9 cellular contexts compared by ENCODE assay signal in genomic region chr6:71107935-71108420, GRCh38.
DNase-seq lines count a peak whose midpoint lies in the region; ATAC-seq and TF ChIP-seq lines count a peak whose summit lies in the region.
"Had no signal": no experiment of that assay in that cellular context is flagged by ENCODE, and none has a peak within 500 bp of the region (broad histone marks: within the 10 kb centered on the region; RNA-seq: fewer than 3 reads in every experiment).

No MANE protein-coding gene starts in this region.

- TF ChIP-seq POLR2A in body of pancreas (IDR thresholded peaks at IDR 0.05) (no peak), uterus (IDR thresholded peaks at IDR 0.05) (no peak)

- H3K4me3 ChIP-seq in body of pancreas, result no peak overlapping the region
- peak overlapping the region in 1 of 2 donors; percentile 19 for H3K4me3 ChIP-seq in uterus

- peaks cover 9% of the 10 kb centered on the region for H3K4me1 ChIP-seq in body of pancreas
- H3K4me1 ChIP-seq in uterus, result no peaks in the 10 kb centered on the region

- H3K27ac ChIP-seq in body of pancreas (peak overlapping the region in 2 of 4 donors; percentile 5 to 8), uterus (peak overlapping the region; percentile 45 to 65)

- peak; percentile 56 for ATAC-seq in body of pancreas

- H3K9me3 ChIP-seq in body of pancreas (no peaks in the 10 kb centered on the region), uterus (no peaks in the 10 kb centered on the region)

- TF ChIP-seq CTCF in body of pancreas (IDR thresholded peaks at IDR 0.05) (no peak), uterus (IDR thresholded peaks at IDR 0.05) (no peak)

- intact Hi-C loops in body of pancreas (cut with DNase I), result no loop called here
- intact Hi-C loops in uterus (cut with DNase I; ENCODE audit: low total_unique reads), result no loop called here

- WGBS in body of pancreas, 2 donors, result 12 to 17% methylated on average over 5 of the region's 5 CpGs

- H3K27me3 ChIP-seq in body of pancreas (no peaks in the 10 kb centered on the region), uterus (no peaks in the 10 kb centered on the region)

- peak; percentile 62 for DNase-seq in NCI-H82 (lab: John Stamatoyannopoulos, UW)
- no peak for DNase-seq in NCI-H82 treated with DMSO at 0.1 percent for 48 hours (lab: John Stamatoyannopoulos, UW; ENCODE audit: unreplicated experiment)
- peak in 1 of 4 donors; percentile 6 for DNase-seq in body of pancreas
- DNase-seq in kidney tubule cell (ENCODE audit: low spot score), result peak; percentile 88
- peak in 1 of 2 donors; percentile 21 for DNase-seq in uterus
- no peak for DNase-seq in activated effector memory CD4-positive, alpha-beta T cell treated with Interleukin-2 at 50 U/mL for 16 hours
- no peak for DNase-seq in NCI-H526 treated with DMSO at 0.1 percent for 48 hours (lab: John Stamatoyannopoulos, UW)
- DNase-seq in 8988T, result no peak
- DNase-seq: SIG-M5 had no signal

- H3K36me3 ChIP-seq in body of pancreas (replicated peaks in 1 of 2; ENCODE audit: insufficient read depth in 1 of 2, low read depth in 2 of 2), result no peaks in the 10 kb centered on the region
- H3K36me3 ChIP-seq in uterus, result no peaks in the 10 kb centered on the region

Comparison
In these comparisons a context has a peak if more than half of its experiments do, and no peak if none do; other contexts are left out.
1. DNase-seq: peak in NCI-H82 (single experiment) and kidney tubule cell (single experiment); none in NCI-H82 treated with DMSO at 0.1 percent for 48 hours (single experiment), activated effector memory CD4-positive, alpha-beta T cell treated with Interleukin-2 at 50 U/mL for 16 hours (single experiment), NCI-H526 treated with DMSO at 0.1 percent for 48 hours (single experiment) and 8988T (single experiment).